2 cellular contexts compared by ENCODE assay signal in the genomic region with DNA sequence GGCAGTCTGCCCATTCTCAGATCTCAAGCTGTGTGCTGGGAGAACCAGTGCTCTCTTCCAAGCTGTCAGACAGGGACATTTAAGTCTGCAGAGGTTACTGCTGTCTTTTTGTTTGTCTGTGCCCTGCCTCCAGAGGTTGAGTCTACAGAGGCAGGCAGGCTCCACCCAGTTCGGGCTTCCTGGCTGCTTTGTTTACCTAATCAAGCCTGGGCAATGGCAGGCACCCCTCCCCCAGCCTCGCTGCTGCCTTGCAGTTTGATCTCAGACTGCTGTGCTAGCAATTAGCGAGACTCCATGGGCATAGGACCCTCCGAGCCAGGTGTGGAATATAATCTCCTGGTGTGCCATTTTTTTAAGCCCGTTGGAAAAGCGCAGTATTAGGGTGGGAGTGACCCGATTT. TPM values are rescaled to one million over a fixed set of nuclear protein-coding genes. Genes with fewer than 3 reads are reported as not detected.
"Had no signal": no experiment of that assay in that cellular context is flagged by ENCODE, and none has a peak within 500 bp of the region (broad histone marks: within the 10 kb centered on the region; RNA-seq: fewer than 3 reads in every experiment).

No MANE protein-coding gene starts in this region.

RNA-seq across cellular contexts. Expression of a gene that starts 43.3 kb away (rescaled TPM):
- total RNA-seq: activated naive CD4-positive, alpha-beta T cell treated with anti-CD3 and anti-CD28 coated beads for 36 hours had no signal
- polyA plus RNA-seq: cardiac muscle cell had no signal
